In the genomic region with DNA sequence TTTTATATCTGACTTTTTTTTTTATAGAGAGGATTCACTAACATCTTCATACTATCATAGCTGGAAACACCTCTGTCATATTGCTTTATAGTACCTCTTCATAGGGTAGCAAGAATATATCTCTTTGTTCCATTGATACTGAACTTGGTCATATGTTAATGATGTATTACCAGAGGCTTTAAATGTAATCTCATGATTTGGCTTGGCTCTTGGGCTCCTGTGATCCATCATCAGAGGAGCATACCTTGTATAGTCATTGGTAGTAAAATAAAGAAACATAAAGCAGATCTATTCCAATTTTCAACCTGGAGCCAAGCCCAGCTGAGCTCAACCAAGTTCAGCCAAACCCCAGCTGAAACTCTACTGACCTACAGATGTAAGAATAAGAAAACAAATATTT, we compare ENCODE assay signal across 37 cellular contexts. TPM values are rescaled to one million over a fixed set of nuclear protein-coding genes. Genes with fewer than 3 reads are reported as not detected.
"Had no signal": no experiment of that assay in that cellular context is flagged by ENCODE, and none has a peak within 500 bp of the region (broad histone marks: within the 10 kb centered on the region; RNA-seq: fewer than 3 reads in every experiment).

No MANE protein-coding gene starts in this region.

- FAIRE-seq: astrocyte, bronchial epithelial cell had no signal

- H3K36me3 ChIP-seq: adrenal gland, ascending aorta, brain microvascular endothelial cell, breast epithelium, cardiac muscle cell had no signal

- H3K9me3 ChIP-seq: adrenal gland, ascending aorta, body of pancreas, breast epithelium had no signal

- H3K4me1 ChIP-seq: adrenal gland, ascending aorta, body of pancreas, breast epithelium had no signal

- ATAC-seq: activated naive CD4-positive, alpha-beta T cell treated with anti-CD3 and anti-CD28 coated beads, Interleukin-2, amount 50 U/mL, for 72 hours; activated naive CD8-positive, alpha-beta T cell treated with anti-CD3 and anti-CD28 coated beads, Interleukin-2, amount 50 U/mL, for 24 hours; activated T-cell treated with anti-CD3 and anti-CD28 coated beads, Interleukin-2, amount 50 U/mL, for 4 hours; activated T-cell treated with anti-CD3 and anti-CD28 coated beads, Interleukin-2, amount 50 U/mL, for 72 hours; activated T-helper 17 cell treated with anti-CD3 and anti-CD28 coated beads, Interleukin-2, amount 50 U/mL, for 72 hours; body of pancreas had no signal

- H3K4me3 ChIP-seq: adrenal gland, ascending aorta, body of pancreas, breast epithelium, cardiac muscle cell had no signal

- H3K27ac ChIP-seq: adrenal gland, ascending aorta, body of pancreas, brain microvascular endothelial cell, breast epithelium, cardiac muscle cell had no signal

- DNase-seq: activated effector memory CD4-positive, alpha-beta T cell treated with anti-CD3 and anti-CD28 coated beads, Interleukin-2, amount 50 U/mL, for 16 hours; activated effector memory CD4-positive, alpha-beta T cell treated with Interleukin-2 at 50 U/mL for 16 hours; activated gamma-delta T cell; activated gamma-delta T cell treated with Interleukin-2 at 50 U/mL for 16 hours; activated naive CD4-positive, alpha-beta T cell; activated naive CD4-positive, alpha-beta T cell treated with anti-CD3 and anti-CD28 coated beads for 36 hours; activated naive CD4-positive, alpha-beta T cell treated with anti-CD3 and anti-CD28 coated beads, Interleukin-2, amount 10 ng/mL, durations not matched to agents 7 days and 5 days; activated naive CD4-positive, alpha-beta T cell treated with anti-CD3 and anti-CD28 coated beads, Interleukin-2, amount 50 U/mL, for 16 hours; activated naive CD4-positive, alpha-beta T cell treated with Interleukin-2 at 50 U/mL for 16 hours; activated naive CD8-positive, alpha-beta T cell treated with anti-CD3 and anti-CD28 coated beads for 36 hours; activated naive CD8-positive, alpha-beta T cell treated with anti-CD3 and anti-CD28 coated beads, Interleukin-2, amount 10 ng/mL, durations not matched to agents 7 days and 5 days; activated naive CD8-positive, alpha-beta T cell treated with anti-CD3 and anti-CD28 coated beads, Interleukin-2, amount 50 U/mL, for 24 hours; activated T-cell treated with anti-CD3 and anti-CD28 coated beads, Interleukin-2, amount 50 U/mL, for 1 hour; activated T-cell treated with anti-CD3 and anti-CD28 coated beads, Interleukin-2, amount 50 U/mL, for 24 hours; activated T-cell treated with anti-CD3 and anti-CD28 coated beads, Interleukin-2, amount 50 U/mL, for 4 hours; activated T-cell treated with anti-CD3 and anti-CD28 coated beads, Interleukin-2, amount 50 U/mL, for 48 hours; activated T-cell treated with anti-CD3 and anti-CD28 coated beads, Interleukin-2, amount 50 U/mL, for 72 hours; adrenal gland; amniotic stem cell; amygdala; anterior cingulate cortex; aorta; body of pancreas; brain microvascular endothelial cell; caudate nucleus; central memory CD4-positive, alpha-beta T cell; cerebellar nuclear complex had no signal

- H3K27me3 ChIP-seq: adrenal gland, ascending aorta, body of pancreas, brain microvascular endothelial cell, breast epithelium, cardiac muscle cell had no signal

RNA-seq across cellular contexts. Expression of a gene that starts 43.2 kb away (rescaled TPM):
- total RNA-seq: activated naive CD4-positive, alpha-beta T cell treated with anti-CD3 and anti-CD28 coated beads for 36 hours; activated naive CD4-positive, alpha-beta T cell treated with anti-CD3 and anti-CD28 coated beads, Interleukin-2, amount 50 U/mL, for 72 hours; activated naive CD8-positive, alpha-beta T cell treated with anti-CD3 and anti-CD28 coated beads for 36 hours; activated naive CD8-positive, alpha-beta T cell treated with anti-CD3 and anti-CD28 coated beads, Interleukin-2, amount 10 ng/mL, durations not matched to agents 7 days and 5 days; activated T-cell treated with anti-CD3 and anti-CD28 coated beads, Interleukin-2, amount 50 U/mL, for 4 hours; activated T-cell treated with anti-CD3 and anti-CD28 coated beads, Interleukin-2, amount 50 U/mL, for 72 hours; activated T-helper 1 cell treated with anti-CD3 and anti-CD28 coated beads, Interleukin-12 subunit alpha, Interleukin-12 subunit beta, Interleukin-2, Interleukin-4 antibody, amounts not matched to agents 30 ng/mL and 10 ng/mL and 1 ng/mL, durations not matched to agents 14 hours and 24 hours and 36 hours; activated T-helper 2 cell treated with anti-CD3 and anti-CD28 coated beads, Interferon-gamma antibody, Interleukin-2, Interleukin-4, amounts not matched to agents 10 μg/mL and 5 μg/mL and 100 μg/mL, durations not matched to agents 14 hours and 24 hours and 36 hours; chondrocyte had no signal
- polyA plus RNA-seq: aorta, cardiac muscle cell had no signal
